In the genomic region with DNA sequence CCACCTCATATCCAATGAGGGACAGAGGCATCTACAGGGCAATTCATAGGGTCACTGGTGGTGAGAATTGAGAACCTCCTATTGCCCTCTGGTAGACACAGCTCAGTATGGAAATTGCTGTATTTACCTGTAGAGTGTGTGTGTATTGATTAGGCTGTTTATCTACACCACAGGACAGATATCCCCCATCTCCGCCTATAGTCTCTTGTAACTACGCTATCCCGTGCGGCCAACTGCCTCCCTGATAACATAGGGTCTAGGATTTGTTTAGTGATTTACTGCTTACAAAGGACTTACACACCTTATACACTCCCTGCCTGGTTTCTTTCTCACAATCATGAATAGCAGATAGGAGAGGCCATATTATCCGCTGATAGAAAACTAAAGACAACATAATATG, we compare ENCODE assay signal across 2 cellular contexts.
TF ChIP-seq lines count a peak whose summit lies in the region.

No MANE protein-coding gene starts in this region.

TF ChIP-seq in A549, 52 proteins besides CTCF, POLR2A, EP300 and RAD21 (continued from another document):
- TF ChIP-seq, protein P1, sequence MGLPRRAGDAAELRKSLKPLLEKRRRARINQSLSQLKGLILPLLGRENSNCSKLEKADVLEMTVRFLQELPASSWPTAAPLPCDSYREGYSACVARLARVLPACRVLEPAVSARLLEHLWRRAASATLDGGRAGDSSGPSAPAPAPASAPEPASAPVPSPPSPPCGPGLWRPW (IDR thresholded peaks at IDR 0.05) = no peak
- TF ChIP-seq JUNB (IDR thresholded peaks at IDR 0.05) = no peak
- TF ChIP-seq, protein P2, sequence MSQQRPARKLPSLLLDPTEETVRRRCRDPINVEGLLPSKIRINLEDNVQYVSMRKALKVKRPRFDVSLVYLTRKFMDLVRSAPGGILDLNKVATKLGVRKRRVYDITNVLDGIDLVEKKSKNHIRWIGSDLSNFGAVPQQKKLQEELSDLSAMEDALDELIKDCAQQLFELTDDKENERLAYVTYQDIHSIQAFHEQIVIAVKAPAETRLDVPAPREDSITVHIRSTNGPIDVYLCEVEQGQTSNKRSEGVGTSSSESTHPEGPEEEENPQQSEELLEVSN (IDR thresholded peaks at IDR 0.05; ENCODE audit: borderline replicate concordance, low read depth) = no peak

TF ChIP-seq in GM23338, 12 proteins besides CTCF, POLR2A, EP300 and RAD21:
- TF ChIP-seq, protein P3, sequence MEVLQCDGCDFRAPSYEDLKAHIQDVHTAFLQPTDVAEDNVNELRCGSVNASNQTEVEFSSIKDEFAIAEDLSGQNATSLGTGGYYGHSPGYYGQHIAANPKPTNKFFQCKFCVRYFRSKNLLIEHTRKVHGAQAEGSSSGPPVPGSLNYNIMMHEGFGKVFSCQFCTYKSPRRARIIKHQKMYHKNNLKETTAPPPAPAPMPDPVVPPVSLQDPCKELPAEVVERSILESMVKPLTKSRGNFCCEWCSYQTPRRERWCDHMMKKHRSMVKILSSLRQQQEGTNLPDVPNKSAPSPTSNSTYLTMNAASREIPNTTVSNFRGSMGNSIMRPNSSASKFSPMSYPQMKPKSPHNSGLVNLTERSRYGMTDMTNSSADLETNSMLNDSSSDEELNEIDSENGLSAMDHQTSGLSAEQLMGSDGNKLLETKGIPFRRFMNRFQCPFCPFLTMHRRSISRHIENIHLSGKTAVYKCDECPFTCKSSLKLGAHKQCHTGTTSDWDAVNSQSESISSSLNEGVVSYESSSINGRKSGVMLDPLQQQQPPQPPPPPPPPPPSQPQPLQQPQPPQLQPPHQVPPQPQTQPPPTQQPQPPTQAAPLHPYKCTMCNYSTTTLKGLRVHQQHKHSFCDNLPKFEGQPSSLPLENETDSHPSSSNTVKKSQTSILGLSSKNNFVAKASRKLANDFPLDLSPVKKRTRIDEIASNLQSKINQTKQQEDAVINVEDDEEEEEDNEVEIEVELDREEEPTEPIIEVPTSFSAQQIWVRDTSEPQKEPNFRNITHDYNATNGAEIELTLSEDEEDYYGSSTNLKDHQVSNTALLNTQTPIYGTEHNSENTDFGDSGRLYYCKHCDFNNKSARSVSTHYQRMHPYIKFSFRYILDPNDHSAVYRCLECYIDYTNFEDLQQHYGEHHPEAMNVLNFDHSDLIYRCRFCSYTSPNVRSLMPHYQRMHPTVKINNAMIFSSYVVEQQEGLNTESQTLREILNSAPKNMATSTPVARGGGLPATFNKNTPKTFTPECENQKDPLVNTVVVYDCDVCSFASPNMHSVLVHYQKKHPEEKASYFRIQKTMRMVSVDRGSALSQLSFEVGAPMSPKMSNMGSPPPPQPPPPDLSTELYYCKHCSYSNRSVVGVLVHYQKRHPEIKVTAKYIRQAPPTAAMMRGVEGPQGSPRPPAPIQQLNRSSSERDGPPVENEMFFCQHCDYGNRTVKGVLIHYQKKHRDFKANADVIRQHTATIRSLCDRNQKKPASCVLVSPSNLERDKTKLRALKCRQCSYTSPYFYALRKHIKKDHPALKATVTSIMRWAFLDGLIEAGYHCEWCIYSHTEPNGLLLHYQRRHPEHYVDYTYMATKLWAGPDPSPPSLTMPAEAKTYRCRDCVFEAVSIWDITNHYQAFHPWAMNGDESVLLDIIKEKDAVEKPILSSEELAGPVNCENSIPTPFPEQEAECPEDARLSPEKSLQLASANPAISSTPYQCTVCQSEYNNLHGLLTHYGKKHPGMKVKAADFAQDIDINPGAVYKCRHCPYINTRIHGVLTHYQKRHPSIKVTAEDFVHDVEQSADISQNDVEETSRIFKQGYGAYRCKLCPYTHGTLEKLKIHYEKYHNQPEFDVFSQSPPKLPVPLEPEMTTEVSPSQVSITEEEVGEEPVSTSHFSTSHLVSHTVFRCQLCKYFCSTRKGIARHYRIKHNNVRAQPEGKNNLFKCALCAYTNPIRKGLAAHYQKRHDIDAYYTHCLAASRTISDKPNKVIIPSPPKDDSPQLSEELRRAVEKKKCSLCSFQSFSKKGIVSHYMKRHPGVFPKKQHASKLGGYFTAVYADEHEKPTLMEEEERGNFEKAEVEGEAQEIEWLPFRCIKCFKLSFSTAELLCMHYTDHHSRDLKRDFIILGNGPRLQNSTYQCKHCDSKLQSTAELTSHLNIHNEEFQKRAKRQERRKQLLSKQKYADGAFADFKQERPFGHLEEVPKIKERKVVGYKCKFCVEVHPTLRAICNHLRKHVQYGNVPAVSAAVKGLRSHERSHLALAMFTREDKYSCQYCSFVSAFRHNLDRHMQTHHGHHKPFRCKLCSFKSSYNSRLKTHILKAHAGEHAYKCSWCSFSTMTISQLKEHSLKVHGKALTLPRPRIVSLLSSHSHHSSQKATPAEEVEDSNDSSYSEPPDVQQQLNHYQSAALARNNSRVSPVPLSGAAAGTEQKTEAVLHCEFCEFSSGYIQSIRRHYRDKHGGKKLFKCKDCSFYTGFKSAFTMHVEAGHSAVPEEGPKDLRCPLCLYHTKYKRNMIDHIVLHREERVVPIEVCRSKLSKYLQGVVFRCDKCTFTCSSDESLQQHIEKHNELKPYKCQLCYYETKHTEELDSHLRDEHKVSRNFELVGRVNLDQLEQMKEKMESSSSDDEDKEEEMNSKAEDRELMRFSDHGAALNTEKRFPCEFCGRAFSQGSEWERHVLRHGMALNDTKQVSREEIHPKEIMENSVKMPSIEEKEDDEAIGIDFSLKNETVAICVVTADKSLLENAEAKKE (CRISPR knock-in tag; IDR thresholded peaks at IDR 0.05) = no peak
- TF ChIP-seq STAT1 (IDR thresholded peaks at IDR 0.05; ENCODE audit: unreplicated experiment) = no peak
- TF ChIP-seq, protein P4, sequence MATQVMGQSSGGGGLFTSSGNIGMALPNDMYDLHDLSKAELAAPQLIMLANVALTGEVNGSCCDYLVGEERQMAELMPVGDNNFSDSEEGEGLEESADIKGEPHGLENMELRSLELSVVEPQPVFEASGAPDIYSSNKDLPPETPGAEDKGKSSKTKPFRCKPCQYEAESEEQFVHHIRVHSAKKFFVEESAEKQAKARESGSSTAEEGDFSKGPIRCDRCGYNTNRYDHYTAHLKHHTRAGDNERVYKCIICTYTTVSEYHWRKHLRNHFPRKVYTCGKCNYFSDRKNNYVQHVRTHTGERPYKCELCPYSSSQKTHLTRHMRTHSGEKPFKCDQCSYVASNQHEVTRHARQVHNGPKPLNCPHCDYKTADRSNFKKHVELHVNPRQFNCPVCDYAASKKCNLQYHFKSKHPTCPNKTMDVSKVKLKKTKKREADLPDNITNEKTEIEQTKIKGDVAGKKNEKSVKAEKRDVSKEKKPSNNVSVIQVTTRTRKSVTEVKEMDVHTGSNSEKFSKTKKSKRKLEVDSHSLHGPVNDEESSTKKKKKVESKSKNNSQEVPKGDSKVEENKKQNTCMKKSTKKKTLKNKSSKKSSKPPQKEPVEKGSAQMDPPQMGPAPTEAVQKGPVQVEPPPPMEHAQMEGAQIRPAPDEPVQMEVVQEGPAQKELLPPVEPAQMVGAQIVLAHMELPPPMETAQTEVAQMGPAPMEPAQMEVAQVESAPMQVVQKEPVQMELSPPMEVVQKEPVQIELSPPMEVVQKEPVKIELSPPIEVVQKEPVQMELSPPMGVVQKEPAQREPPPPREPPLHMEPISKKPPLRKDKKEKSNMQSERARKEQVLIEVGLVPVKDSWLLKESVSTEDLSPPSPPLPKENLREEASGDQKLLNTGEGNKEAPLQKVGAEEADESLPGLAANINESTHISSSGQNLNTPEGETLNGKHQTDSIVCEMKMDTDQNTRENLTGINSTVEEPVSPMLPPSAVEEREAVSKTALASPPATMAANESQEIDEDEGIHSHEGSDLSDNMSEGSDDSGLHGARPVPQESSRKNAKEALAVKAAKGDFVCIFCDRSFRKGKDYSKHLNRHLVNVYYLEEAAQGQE (IDR thresholded peaks at IDR 0.05; ENCODE audit: unreplicated experiment) = no peak
- TF ChIP-seq, protein P5, sequence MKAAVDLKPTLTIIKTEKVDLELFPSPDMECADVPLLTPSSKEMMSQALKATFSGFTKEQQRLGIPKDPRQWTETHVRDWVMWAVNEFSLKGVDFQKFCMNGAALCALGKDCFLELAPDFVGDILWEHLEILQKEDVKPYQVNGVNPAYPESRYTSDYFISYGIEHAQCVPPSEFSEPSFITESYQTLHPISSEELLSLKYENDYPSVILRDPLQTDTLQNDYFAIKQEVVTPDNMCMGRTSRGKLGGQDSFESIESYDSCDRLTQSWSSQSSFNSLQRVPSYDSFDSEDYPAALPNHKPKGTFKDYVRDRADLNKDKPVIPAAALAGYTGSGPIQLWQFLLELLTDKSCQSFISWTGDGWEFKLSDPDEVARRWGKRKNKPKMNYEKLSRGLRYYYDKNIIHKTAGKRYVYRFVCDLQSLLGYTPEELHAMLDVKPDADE (IDR thresholded peaks at IDR 0.05) = no peak
- no peak for TF ChIP-seq EZH2phosphoT487 (IDR thresholded peaks at IDR 0.05; ENCODE audit: unreplicated experiment)
- no peak for TF ChIP-seq ZNF331 (CRISPR knock-in tag; IDR thresholded peaks at IDR 0.05; ENCODE audit: low read depth)
- no peak for TF ChIP-seq EZH2 (IDR thresholded peaks at IDR 0.05; ENCODE audit: low read depth, unreplicated experiment)
- TF ChIP-seq CREB1 (CRISPR knock-in tag; IDR thresholded peaks at IDR 0.05; ENCODE audit: low read depth) = no peak
- TF ChIP-seq NANOG (IDR thresholded peaks at IDR 0.05; ENCODE audit: borderline replicate concordance) = no peak
- TF ChIP-seq POLR2AphosphoS5 (IDR thresholded peaks at IDR 0.05; ENCODE audit: low read depth) = no peak
- TF ChIP-seq ZNF114 (CRISPR knock-in tag; IDR thresholded peaks at IDR 0.05) = no peak
- no peak for TF ChIP-seq JUNB (IDR thresholded peaks at IDR 0.05; ENCODE audit: unreplicated experiment)
